1 cellular context compared by ENCODE assay signal in the genomic region with DNA sequence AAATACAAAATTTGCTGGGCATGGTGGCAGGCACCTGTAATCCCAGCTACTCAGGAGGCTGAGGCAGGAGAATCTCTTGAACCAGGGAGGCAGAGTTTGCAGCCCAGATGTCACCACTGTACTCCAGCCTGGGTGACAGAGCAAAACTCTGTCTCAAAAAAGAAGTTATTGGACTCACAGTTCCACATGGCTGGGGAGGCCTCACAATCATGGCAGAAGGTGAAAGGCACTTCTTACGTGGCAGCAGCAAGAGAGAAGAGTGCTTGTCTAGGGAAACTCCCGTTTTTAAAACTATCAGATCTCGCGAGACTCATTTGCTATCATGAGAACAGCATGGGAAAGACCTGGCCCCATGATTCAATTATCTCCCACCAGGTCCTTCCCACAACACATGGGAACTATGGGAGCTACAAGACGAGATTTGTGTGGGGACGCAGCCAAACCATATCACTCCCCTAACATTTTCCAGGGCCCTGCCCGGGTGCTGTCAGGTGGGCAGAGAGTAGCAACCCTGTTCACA.
A peak's percentile ranks its signal among the peaks of the same experiment; 100 is the strongest.
TF ChIP-seq lines count a peak whose summit lies in the region.

No MANE protein-coding gene starts in this region.

TF ChIP-seq in GM12878, 131 proteins besides CTCF, POLR2A, EP300 and RAD21:
- TF ChIP-seq, protein P1, sequence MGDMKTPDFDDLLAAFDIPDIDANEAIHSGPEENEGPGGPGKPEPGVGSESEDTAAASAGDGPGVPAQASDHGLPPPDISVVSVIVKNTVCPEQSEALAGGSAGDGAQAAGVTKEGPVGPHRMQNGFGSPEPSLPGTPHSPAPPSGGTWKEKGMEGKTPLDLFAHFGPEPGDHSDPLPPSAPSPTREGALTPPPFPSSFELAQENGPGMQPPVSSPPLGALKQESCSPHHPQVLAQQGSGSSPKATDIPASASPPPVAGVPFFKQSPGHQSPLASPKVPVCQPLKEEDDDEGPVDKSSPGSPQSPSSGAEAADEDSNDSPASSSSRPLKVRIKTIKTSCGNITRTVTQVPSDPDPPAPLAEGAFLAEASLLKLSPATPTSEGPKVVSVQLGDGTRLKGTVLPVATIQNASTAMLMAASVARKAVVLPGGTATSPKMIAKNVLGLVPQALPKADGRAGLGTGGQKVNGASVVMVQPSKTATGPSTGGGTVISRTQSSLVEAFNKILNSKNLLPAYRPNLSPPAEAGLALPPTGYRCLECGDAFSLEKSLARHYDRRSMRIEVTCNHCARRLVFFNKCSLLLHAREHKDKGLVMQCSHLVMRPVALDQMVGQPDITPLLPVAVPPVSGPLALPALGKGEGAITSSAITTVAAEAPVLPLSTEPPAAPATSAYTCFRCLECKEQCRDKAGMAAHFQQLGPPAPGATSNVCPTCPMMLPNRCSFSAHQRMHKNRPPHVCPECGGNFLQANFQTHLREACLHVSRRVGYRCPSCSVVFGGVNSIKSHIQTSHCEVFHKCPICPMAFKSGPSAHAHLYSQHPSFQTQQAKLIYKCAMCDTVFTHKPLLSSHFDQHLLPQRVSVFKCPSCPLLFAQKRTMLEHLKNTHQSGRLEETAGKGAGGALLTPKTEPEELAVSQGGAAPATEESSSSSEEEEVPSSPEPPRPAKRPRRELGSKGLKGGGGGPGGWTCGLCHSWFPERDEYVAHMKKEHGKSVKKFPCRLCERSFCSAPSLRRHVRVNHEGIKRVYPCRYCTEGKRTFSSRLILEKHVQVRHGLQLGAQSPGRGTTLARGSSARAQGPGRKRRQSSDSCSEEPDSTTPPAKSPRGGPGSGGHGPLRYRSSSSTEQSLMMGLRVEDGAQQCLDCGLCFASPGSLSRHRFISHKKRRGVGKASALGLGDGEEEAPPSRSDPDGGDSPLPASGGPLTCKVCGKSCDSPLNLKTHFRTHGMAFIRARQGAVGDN (IDR thresholded peaks at IDR 0.05), result peak; percentile 55; the same call in 1 of the 2 replicates
